In the genomic region with DNA sequence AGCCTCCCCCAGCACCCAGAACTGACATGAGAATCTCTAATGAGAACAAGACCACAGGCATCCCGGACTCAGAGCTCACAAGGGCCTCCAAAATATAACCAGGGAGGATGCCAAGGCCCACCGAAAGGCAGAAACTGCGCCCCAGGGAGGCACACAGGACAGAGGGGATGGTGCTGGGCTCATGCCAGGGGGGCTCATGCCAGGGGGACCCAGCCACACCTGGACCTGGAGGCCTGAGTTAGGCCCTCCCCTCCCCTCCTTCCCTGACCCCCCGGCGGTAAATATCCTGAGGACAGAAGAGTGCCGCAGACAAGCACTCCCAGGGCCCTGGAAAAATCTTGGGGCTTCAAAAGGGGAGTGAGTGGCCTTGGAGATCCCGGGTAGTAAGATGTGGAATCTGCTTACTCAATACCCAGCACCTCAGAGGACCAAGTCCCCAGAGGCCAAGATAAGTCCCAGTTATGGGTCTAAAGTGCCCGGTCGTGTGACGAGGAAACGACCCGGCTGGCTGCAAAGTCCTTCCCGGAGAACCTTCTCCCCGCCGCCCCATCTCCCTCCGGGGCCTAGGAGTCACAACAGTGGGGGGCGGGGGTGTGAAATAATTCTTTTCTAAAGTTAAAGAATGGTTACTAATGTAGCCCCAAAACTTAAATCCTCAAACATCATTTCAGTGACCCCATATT, we compare ENCODE assay signal across 1 cellular context.
TF ChIP-seq lines count a peak whose summit lies in the region.

No MANE protein-coding gene starts in this region.

TF ChIP-seq in HepG2, 621 proteins besides CTCF, POLR2A, EP300 and RAD21:
- TF ChIP-seq ISX (CRISPR knock-in tag; conservative IDR thresholded peaks at IDR 0.05) (no peak), ZBTB44 (CRISPR knock-in tag; IDR thresholded peaks at IDR 0.05) (no peak), ATF3 (CRISPR knock-in tag; IDR thresholded peaks at IDR 0.05) (no peak), GPBP1L1 (CRISPR knock-in tag; IDR thresholded peaks at IDR 0.05) (no peak)
- TF ChIP-seq, protein P1, sequence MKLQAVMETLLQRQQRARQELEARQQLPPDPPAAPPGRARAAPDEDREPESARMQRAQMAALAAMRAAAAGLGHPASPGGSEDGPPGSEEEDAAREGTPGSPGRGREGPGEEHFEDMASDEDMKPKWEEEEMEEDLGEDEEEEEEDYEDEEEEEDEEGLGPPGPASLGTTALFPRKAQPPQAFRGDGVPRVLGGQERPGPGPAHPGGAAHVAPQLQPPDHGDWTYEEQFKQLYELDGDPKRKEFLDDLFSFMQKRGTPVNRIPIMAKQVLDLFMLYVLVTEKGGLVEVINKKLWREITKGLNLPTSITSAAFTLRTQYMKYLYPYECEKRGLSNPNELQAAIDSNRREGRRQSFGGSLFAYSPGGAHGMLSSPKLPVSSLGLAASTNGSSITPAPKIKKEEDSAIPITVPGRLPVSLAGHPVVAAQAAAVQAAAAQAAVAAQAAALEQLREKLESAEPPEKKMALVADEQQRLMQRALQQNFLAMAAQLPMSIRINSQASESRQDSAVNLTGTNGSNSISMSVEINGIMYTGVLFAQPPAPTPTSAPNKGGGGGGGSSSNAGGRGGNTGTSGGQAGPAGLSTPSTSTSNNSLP (IDR thresholded peaks at IDR 0.05; ENCODE audit: low read depth, low read length): no peak
